1 cellular context compared by ENCODE assay signal in the genomic region with DNA sequence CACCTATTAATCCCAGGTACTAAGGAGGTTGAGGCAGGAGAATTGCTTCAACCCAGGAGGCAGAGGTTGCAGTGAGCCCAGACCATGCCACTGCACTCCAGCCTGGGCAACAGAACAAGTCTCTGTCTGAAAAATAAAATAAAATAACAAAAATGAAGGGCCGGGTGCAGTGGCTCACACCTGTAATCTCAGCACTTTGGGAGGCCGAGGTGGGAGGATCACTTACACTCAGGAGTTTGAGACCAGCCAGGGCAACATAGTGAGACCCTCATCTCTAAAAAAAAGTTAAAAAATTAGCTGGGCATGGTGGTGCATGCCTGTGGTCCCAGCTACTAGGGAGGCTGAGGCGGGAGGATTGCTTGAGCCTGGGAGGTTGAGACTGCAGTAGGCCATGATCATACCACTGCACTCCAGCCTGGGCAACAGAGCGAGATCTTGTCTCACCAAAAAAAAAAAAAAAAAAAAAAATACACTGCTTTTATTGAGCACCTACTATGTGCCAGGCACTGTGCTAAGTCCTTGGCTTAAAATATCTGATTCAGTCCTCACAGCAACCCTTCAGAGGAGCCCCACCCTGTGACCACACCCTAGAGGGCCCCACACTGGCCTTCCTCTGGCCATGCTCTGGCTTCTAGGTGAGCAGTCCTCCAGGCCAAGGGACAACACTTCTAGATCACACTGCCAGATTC.
A peak's percentile ranks its signal among the peaks of the same experiment; 100 is the strongest.
TF ChIP-seq lines count a peak whose summit lies in the region.

No MANE protein-coding gene starts in this region.

TF ChIP-seq in K562, 482 proteins besides CTCF, POLR2A, EP300 and RAD21:
- peak; percentile 38; the same call in 1 of the 2 replicates for TF ChIP-seq ZKSCAN1 (IDR thresholded peaks at IDR 0.05; ENCODE audit: low read depth, low read length)
